Comparison of ENCODE assay signal across 12 cellular contexts in the genomic region with DNA sequence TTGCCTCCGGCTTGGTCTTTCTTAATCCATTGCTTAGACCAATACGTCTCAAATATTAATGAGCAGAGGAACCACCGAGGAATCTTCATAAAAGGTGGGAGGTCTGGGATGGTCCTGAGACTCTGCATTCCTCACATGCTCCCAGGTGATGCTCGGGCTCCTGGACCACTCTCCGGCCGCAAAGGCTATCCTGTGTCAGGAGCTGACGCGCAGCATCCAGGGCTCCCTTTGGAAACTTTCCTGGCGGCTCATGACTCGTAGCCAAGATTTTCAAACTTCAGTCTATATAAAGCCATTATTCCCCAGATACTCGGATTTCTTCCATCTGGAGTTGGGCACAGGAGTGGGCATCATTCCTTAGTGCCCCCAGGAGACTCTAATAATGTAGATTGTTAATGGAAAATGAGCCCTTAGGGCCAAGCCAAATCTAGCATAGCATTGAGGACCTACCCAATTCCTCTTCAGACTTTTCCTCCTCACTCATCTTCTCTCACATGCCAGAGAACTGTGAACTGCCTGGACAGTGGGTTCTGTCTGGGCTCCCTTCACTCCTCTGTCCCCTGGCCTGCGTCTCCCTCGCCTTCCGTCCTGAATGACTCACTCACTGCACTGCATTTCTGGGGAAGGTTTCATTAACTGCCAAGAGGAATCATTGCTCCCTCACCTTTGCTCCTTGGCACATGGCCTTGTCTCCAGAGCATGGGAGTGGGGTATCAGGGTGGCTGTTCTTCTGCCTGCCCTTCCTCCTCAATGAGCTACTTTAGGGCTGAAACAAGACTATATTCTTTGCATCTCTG.
DNase-seq lines count a peak whose midpoint lies in the region; ATAC-seq and TF ChIP-seq lines count a peak whose summit lies in the region.
"Had no signal": no experiment of that assay in that cellular context is flagged by ENCODE, and none has a peak within 500 bp of the region (broad histone marks: within the 10 kb centered on the region; RNA-seq: fewer than 3 reads in every experiment).

No MANE protein-coding gene starts in this region.

- H3K36me3 ChIP-seq in ascending aorta, result no peaks in the 10 kb centered on the region
- no peaks in the 10 kb centered on the region for H3K36me3 ChIP-seq in hepatocyte (replicated peaks; ENCODE audit: insufficient read depth, low read depth)
- no peaks in the 10 kb centered on the region for H3K36me3 ChIP-seq in transverse colon
- no peaks in the 10 kb centered on the region for H3K36me3 ChIP-seq in BE2C
- no peaks in the 10 kb centered on the region for H3K36me3 ChIP-seq in testis (ENCODE audit: low read depth, missing control alignments)

- H3K27me3 ChIP-seq in ascending aorta, result no peaks in the 10 kb centered on the region
- no peaks in the 10 kb centered on the region for H3K27me3 ChIP-seq in hepatocyte
- no peaks in the 10 kb centered on the region for H3K27me3 ChIP-seq in transverse colon
- no peaks in the 10 kb centered on the region for H3K27me3 ChIP-seq in BE2C
- H3K27me3 ChIP-seq in testis, result no peaks in the 10 kb centered on the region

- no peak overlapping the region for H3K4me2 ChIP-seq in hepatocyte

- no peak overlapping the region for H3K4me3 ChIP-seq in ascending aorta
- H3K4me3 ChIP-seq in hepatocyte, result no peak overlapping the region
- no peak overlapping the region for H3K4me3 ChIP-seq in transverse colon
- H3K4me3 ChIP-seq in BE2C (ENCODE audit: low read depth, low read length), result no peak overlapping the region
- no peak overlapping the region for H3K4me3 ChIP-seq in testis

- no peaks in the 10 kb centered on the region for H3K9me3 ChIP-seq in ascending aorta
- H3K9me3 ChIP-seq in hepatocyte (ENCODE audit: low read depth), result no peaks in the 10 kb centered on the region
- H3K9me3 ChIP-seq in transverse colon, result no peaks in the 10 kb centered on the region
- H3K9me3 ChIP-seq in BE2C, result no peaks in the 10 kb centered on the region
- H3K9me3 ChIP-seq in testis, result no peaks in the 10 kb centered on the region

- TF ChIP-seq EP300 in transverse colon (IDR thresholded peaks at IDR 0.05; ENCODE audit: low read depth), result no peak

- 80% methylated on average over 14 of the region's 14 CpGs for WGBS in hepatocyte (ENCODE audit: low lambda C conversion rate, missing lambda C conversion rate)
- 58 to 76% methylated on average over 2 to 14 of the region's 14 CpGs for WGBS in transverse colon (ENCODE audit: low coverage in 1 of 2), 2 donors
- WGBS in testis, 2 donors, result 78 to 83% methylated on average over 14 of the region's 14 CpGs

- no peak for DNase-seq in left cardiac atrium
- DNase-seq in Right ventricle myocardium inferior (ENCODE audit: missing footprints), result no peak
- no peak for DNase-seq in ascending aorta (ENCODE audit: low spot score in 2 of 2)
- DNase-seq in hepatocyte (ENCODE audit: low spot score), result peak; percentile 28
- DNase-seq in transverse colon, result peak; percentile 49
- DNase-seq in activated CD4-positive, alpha-beta T cell treated with anti-CD3 and anti-CD28 coated beads, Interleukin-2, amount 50 U/mL, for 4 hours, result no peak
- no peak for DNase-seq in BE2C
- no peak for DNase-seq in testis
- DNase-seq: activated CD4-positive, alpha-beta T cell treated with anti-CD3 and anti-CD28 coated beads for 36 hours; effector CD4-positive, alpha-beta T cell; NCI-H1417 treated with DMSO at 0.1 percent for 48 hours; NCI-H82 had no signal

- TF ChIP-seq CTCF in ascending aorta (IDR thresholded peaks at IDR 0.05) (no peak), hepatocyte (IDR thresholded peaks at IDR 0.05; ENCODE audit: poor library complexity) (no peak), transverse colon (IDR thresholded peaks at IDR 0.05) (no peak), BE2C (IDR thresholded peaks at IDR 0.05; ENCODE audit: low read depth, low read length) (no peak), testis (IDR thresholded peaks at IDR 0.05) (no peak)

- H4K20me1 ChIP-seq in hepatocyte (ENCODE audit: insufficient read depth, poor library complexity, severe bottlenecking), result no peaks in the 10 kb centered on the region

- in situ Hi-C loops in transverse colon (cut with MboI; ENCODE audit: low pct_ligation_motif_present in 1 of 4, low pct_unique_long_range_greater_than_20kb in 1 of 4, low sequenced_read_pairs in 3 of 4), result no loop called here

- ATAC-seq in left cardiac atrium (peak; percentile 56 to 93), Right ventricle myocardium inferior (no peak)
- ATAC-seq: activated CD4-positive, alpha-beta T cell treated with anti-CD3 and anti-CD28 coated beads for 36 hours had no signal

- no peaks in the 10 kb centered on the region for H3K9me2 ChIP-seq in hepatocyte (replicated peaks; ENCODE audit: insufficient read depth)

- H3K4me1 ChIP-seq in ascending aorta (peaks cover 0 to 16% of the 10 kb centered on the region in 2 donors), hepatocyte (ENCODE audit: insufficient read depth) (no peaks in the 10 kb centered on the region), transverse colon (peaks cover 0 to 11% (median 4%) of the 10 kb centered on the region in 4 donors), BE2C (no peaks in the 10 kb centered on the region), testis (no peaks in the 10 kb centered on the region)

- TF ChIP-seq POLR2A in transverse colon (IDR thresholded peaks at IDR 0.05) (no peak), testis (IDR thresholded peaks at IDR 0.05) (no peak)

- H3K79me2 ChIP-seq in hepatocyte, result no peaks in the 10 kb centered on the region

- no peak overlapping the region for H2AFZ ChIP-seq in hepatocyte

- peak overlapping the region; percentile 71 to 82 for H3K27ac ChIP-seq in ascending aorta
- no peak overlapping the region for H3K27ac ChIP-seq in hepatocyte
- H3K27ac ChIP-seq in transverse colon, result peak overlapping the region in 1 of 4 donors; percentile 4
- no peak overlapping the region for H3K27ac ChIP-seq in testis

- intact Hi-C loops in left cardiac atrium (cut with DNase I) (no loop called here), Right ventricle myocardium inferior (cut with DNase I) (no loop called here), ascending aorta (cut with DNase I) (no loop called here), transverse colon (cut with DNase I; ENCODE audit: low total_unique reads) (no loop called here), testis (cut with DNase I; ENCODE audit: low total_unique reads) (no loop called here)

Comparison
In these comparisons a context has a peak if more than half of its experiments do, and no peak if none do; other contexts are left out.
1. DNase-seq: peak in hepatocyte (single experiment) and transverse colon (single experiment); none in left cardiac atrium (single experiment), Right ventricle myocardium inferior (single experiment), ascending aorta (0 of 2), activated CD4-positive, alpha-beta T cell treated with anti-CD3 and anti-CD28 coated beads, Interleukin-2, amount 50 U/mL, for 4 hours (0 of 2), BE2C (single experiment) and testis (single experiment).
2. H3K27ac ChIP-seq: peak in ascending aorta (2 of 2); none in hepatocyte (single experiment) and testis (0 of 2).